6 cellular contexts compared by ENCODE assay signal in genomic region chr9:35748239-35748857, GRCh38. TPM values are rescaled to one million over a fixed set of nuclear protein-coding genes. Genes with fewer than 3 reads are reported as not detected.
A peak's percentile ranks its signal among the peaks of the same experiment; 100 is the strongest.
DNase-seq lines count a peak whose midpoint lies in the region; ATAC-seq and TF ChIP-seq lines count a peak whose summit lies in the region.

No MANE protein-coding gene starts in this region.

- H3K27ac ChIP-seq in DOHH2 (ENCODE audit: low read depth, low read length) (peak overlapping the region; percentile 46; the same call in 1 of the 2 replicates), RWPE1 (peak overlapping the region; percentile 88), right cardiac atrium (ENCODE audit: low read length) (peak overlapping the region; percentile 98), uterus (peak overlapping the region; percentile 83 to 90)

- no peak for TF ChIP-seq CTCF in DOHH2 (IDR thresholded peaks at IDR 0.05; ENCODE audit: low read depth, low read length, poor library complexity, severe bottlenecking)
- no peak for TF ChIP-seq CTCF in RWPE1 (conservative IDR thresholded peaks at IDR 0.05; ENCODE audit: low read depth)
- no peak for TF ChIP-seq CTCF in uterus (IDR thresholded peaks at IDR 0.05)

- peaks cover 43% of the 10 kb centered on the region for H3K79me2 ChIP-seq in DOHH2 (ENCODE audit: control insufficient read depth, low read length)

- H3K4me3 ChIP-seq in DOHH2 (ENCODE audit: low read length): peak overlapping the region; percentile 90
- peak overlapping the region; percentile 98 for H3K4me3 ChIP-seq in right cardiac atrium (ENCODE audit: low read length)
- peak overlapping the region; percentile 66 to 91 for H3K4me3 ChIP-seq in uterus

- H3K4me1 ChIP-seq in DOHH2 (ENCODE audit: control insufficient read depth, low read length): peaks cover 42% of the 10 kb centered on the region
- peaks cover 13% of the 10 kb centered on the region for H3K4me1 ChIP-seq in right cardiac atrium (ENCODE audit: control insufficient read depth, insufficient read depth, low read length)
- H3K4me1 ChIP-seq in uterus: peaks cover 0 to 18% of the 10 kb centered on the region in 2 donors

- no peaks in the 10 kb centered on the region for H4K20me1 ChIP-seq in DOHH2 (ENCODE audit: control insufficient read depth, insufficient read depth, low read depth, low read length)

- H3K36me3 ChIP-seq in DOHH2 (ENCODE audit: control insufficient read depth, low read length) (peaks cover 43% of the 10 kb centered on the region), uterus (no peaks in the 10 kb centered on the region)

- intact Hi-C loops in right cardiac atrium (cut with DNase I) (loop anchor here in 1 of 4 donors (5.0 kb wide), 1 partner anchor 91 kb away; the partner anchor contains the start of genes CCDC107 and RMRP), uterus (cut with DNase I; ENCODE audit: low total_unique reads) (no loop called here)

- CTCF ChIA-PET in RWPE1 (lab: Yijun Ruan, JAX): interaction anchor here (0.6 to 1.6 kb wide), 4 partner anchors 10 to 78 kb away, joined by 3 to 10 read pairs (median 6); no protein-coding TSS in a partner anchor

- no peak for TF ChIP-seq POLR2A in uterus (IDR thresholded peaks at IDR 0.05)

- POLR2A ChIA-PET in RWPE1 (lab: Yijun Ruan, JAX; ENCODE audit: low non-redundant PET): interaction anchor here (0.6 to 2.3 kb wide), 2 partner anchors 16 to 103 kb away, joined by 5 to 13 read pairs; partner anchors contain the start of genes CREB3 and TLN1

- H3K4me2 ChIP-seq in DOHH2 (ENCODE audit: low read length): peak overlapping the region; percentile 90

- no peak for DNase-seq in RWPE1 (ENCODE audit: low spot score)
- no peak for DNase-seq in right cardiac atrium
- DNase-seq in uterus: no peak
- no peak for DNase-seq in NCI-H774 (lab: John Stamatoyannopoulos, UW)
- no peak for DNase-seq in NCI-H1436 (lab: John Stamatoyannopoulos, UW)

- peaks cover 5% of the 10 kb centered on the region; the same call in 1 of the 2 replicates for H3F3A ChIP-seq in DOHH2 (ENCODE audit: control insufficient read depth, insufficient read depth)

- H3K9me3 ChIP-seq in DOHH2 (ENCODE audit: control insufficient read depth, insufficient read depth, low read length) (no peaks in the 10 kb centered on the region), right cardiac atrium (ENCODE audit: control insufficient read depth, low read length) (no peaks in the 10 kb centered on the region), uterus (no peaks in the 10 kb centered on the region)

- no peaks in the 10 kb centered on the region for H3K9me2 ChIP-seq in DOHH2 (replicated peaks; ENCODE audit: control insufficient read depth, low read length)

- peak; percentile 0 to 1 for ATAC-seq in right cardiac atrium

- H3K27me3 ChIP-seq in DOHH2 (ENCODE audit: control insufficient read depth, low read length): no peaks in the 10 kb centered on the region
- H3K27me3 ChIP-seq in right cardiac atrium (ENCODE audit: control insufficient read depth, insufficient read depth): no peaks in the 10 kb centered on the region
- H3K27me3 ChIP-seq in uterus: no peaks in the 10 kb centered on the region

- WGBS in right cardiac atrium: under 1% methylated on average over 24 of the region's 24 CpGs

RNA-seq across cellular contexts. Expression of gene GBA2, which starts 0.7 kb away (rescaled TPM):
- 100 to 1,000 TPM in 2 of 4 donors, 10 to 100 TPM in 2; 93.7 to 117 (median 102) TPM for total RNA-seq in right cardiac atrium
- polyA plus RNA-seq in right cardiac atrium: 70.3 TPM
- total RNA-seq in uterus: 100 to 1,000 TPM in 1 of 4 donors, 10 to 100 TPM in 3; 26.9 to 104 (median 42.1) TPM

RNA-seq across cellular contexts. Expression of gene RGP1, which starts 0.7 kb away (rescaled TPM):
- total RNA-seq in right cardiac atrium: 10 to 100 TPM; 25.7 to 35.0 (median 30.4) TPM
- 17.7 TPM for polyA plus RNA-seq in right cardiac atrium
- 10 to 100 TPM in 2 of 4 donors, 1 to 10 TPM in 2; 2.0 to 38.1 (median 10.3) TPM for total RNA-seq in uterus

RNA-seq across cellular contexts. Expression of gene MSMP, which starts 5.7 kb away (rescaled TPM):
- not detected for total RNA-seq in right cardiac atrium
- 0.27 TPM for polyA plus RNA-seq in right cardiac atrium
- total RNA-seq in uterus: not detected

RNA-seq across cellular contexts. Expression of gene CREB3, which starts 15.9 kb away (rescaled TPM):
- 10 to 100 TPM; 24.5 to 35.4 (median 25.7) TPM for total RNA-seq in right cardiac atrium
- polyA plus RNA-seq in right cardiac atrium: 29.6 TPM
- total RNA-seq in uterus: 100 to 1,000 TPM in 1 of 4 donors, 10 to 100 TPM in 3; 30.5 to 105 (median 47.2) TPM

RNA-seq across cellular contexts. Expression of gene TLN1, which starts 16.4 kb away (rescaled TPM):
- 100 to 1,000 TPM; 263 to 375 (median 298) TPM for total RNA-seq in right cardiac atrium
- 171 TPM for polyA plus RNA-seq in right cardiac atrium
- total RNA-seq in uterus: 100 to 1,000 TPM; 202 to 540 (median 281) TPM

Comparison
In these comparisons a context has a peak if more than half of its experiments do, and no peak if none do; other contexts are left out.
1. H3K27ac ChIP-seq: peak in every context shown above with its lines; median percentile 98 in right cardiac atrium; 88 in RWPE1; 86 in uterus; 46 in DOHH2.